24 cellular contexts compared by ENCODE assay signal in the genomic region with DNA sequence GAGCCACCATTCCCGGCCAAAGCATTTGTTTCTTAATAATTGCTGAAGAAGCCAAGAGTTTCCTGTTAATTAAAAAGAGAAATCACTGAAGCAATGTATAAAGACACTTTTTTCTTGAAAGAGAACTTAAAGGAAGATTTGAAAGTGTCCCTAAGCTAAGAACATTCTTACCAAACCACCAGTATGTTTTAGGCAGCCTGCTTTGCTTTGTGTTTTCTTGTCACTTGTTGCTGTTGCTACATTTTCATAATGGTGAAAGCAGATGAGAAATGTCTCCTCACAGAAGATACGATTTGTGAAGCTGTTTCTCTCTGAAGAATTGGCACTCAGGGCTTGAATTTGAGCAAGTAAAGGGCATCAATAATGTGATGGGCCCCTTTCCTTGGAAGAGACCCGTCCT. TPM values are rescaled to one million over a fixed set of nuclear protein-coding genes. Genes with fewer than 3 reads are reported as not detected.
DNase-seq lines count a peak whose midpoint lies in the region; ATAC-seq and TF ChIP-seq lines count a peak whose summit lies in the region.
"Had no signal": no experiment of that assay in that cellular context is flagged by ENCODE, and none has a peak within 500 bp of the region (broad histone marks: within the 10 kb centered on the region; RNA-seq: fewer than 3 reads in every experiment).

No MANE protein-coding gene starts in this region.

- no peak for TF ChIP-seq CTCF in spleen (IDR thresholded peaks at IDR 0.05 in 8 of 11, conservative IDR thresholded peaks at IDR 0.05 in 3 of 11)

- H3K27ac ChIP-seq in SJCRH30: peak overlapping the region; percentile 46; the same call in 1 of the 2 replicates
- no peak overlapping the region for H3K27ac ChIP-seq in spleen
- H3K27ac ChIP-seq: 22Rv1, C4-2B, HL-60, SK-N-MC had no signal

- H3K27me3 ChIP-seq in SJCRH30 (no peaks in the 10 kb centered on the region), spleen (replicated peaks in 1 of 7) (peaks cover 0 to 73% (median 0%) of the 10 kb centered on the region in 7 donors)

- H3K4me1 ChIP-seq in SJCRH30 (peaks cover 35% of the 10 kb centered on the region), spleen (peaks cover 10 to 44% (median 22%) of the 10 kb centered on the region in 6 donors)

- H3K36me3 ChIP-seq in SJCRH30 (peaks cover 13% of the 10 kb centered on the region; the same call in 1 of the 2 replicates), spleen (peaks cover 0 to 8% (median 0%) of the 10 kb centered on the region in 6 donors)

- 61 to 83% (median 80%) methylated on average over 3 of the region's 3 CpGs for WGBS in spleen, 5 donors

- intact Hi-C loops in spleen (cut with DNase I; ENCODE audit: low total_unique reads): no loop called here

- H3K36me3 Mint-ChIP-seq in activated T-cell treated with anti-CD3 and anti-CD28 coated beads, Interleukin-2, amount 50 U/mL, for 24 hours (ENCODE audit: low read depth): no peaks in the 10 kb centered on the region
- no peaks in the 10 kb centered on the region for H3K36me3 Mint-ChIP-seq in activated T-cell treated with anti-CD3 and anti-CD28 coated beads, Interleukin-2, amount 50 U/mL, for 4 hours (ENCODE audit: insufficient read depth)
- H3K36me3 Mint-ChIP-seq in natural killer cell treated with Interleukin-12 subunit alpha and Interleukin-12 subunit beta and Interleukin-15 and Interleukin-18, amount 100 ng/mL, for 72 hours: peaks cover 8% of the 10 kb centered on the region
- H3K36me3 Mint-ChIP-seq: CD8-positive, alpha-beta memory T cell had no signal

- H3K9me3 ChIP-seq in SJCRH30 (replicated peaks): no peaks in the 10 kb centered on the region
- no peaks in the 10 kb centered on the region for H3K9me3 ChIP-seq in spleen

- H3K27me3 Mint-ChIP-seq in activated T-cell treated with anti-CD3 and anti-CD28 coated beads, Interleukin-2, amount 50 U/mL, for 24 hours: peaks cover 87% of the 10 kb centered on the region
- peaks cover 70% of the 10 kb centered on the region for H3K27me3 Mint-ChIP-seq in activated T-cell treated with anti-CD3 and anti-CD28 coated beads, Interleukin-2, amount 50 U/mL, for 4 hours (ENCODE audit: low read depth)
- H3K27me3 Mint-ChIP-seq in natural killer cell treated with Interleukin-12 subunit alpha and Interleukin-12 subunit beta and Interleukin-15 and Interleukin-18, amount 100 ng/mL, for 72 hours: peaks cover 34 to 42% of the 10 kb centered on the region in 2 donors

- no peak overlapping the region for H3K27ac Mint-ChIP-seq in activated T-cell treated with anti-CD3 and anti-CD28 coated beads, Interleukin-2, amount 50 U/mL, for 24 hours
- H3K27ac Mint-ChIP-seq in natural killer cell treated with Interleukin-12 subunit alpha and Interleukin-12 subunit beta and Interleukin-15 and Interleukin-18, amount 100 ng/mL, for 72 hours: peak overlapping the region; percentile 58 to 73
- H3K27ac Mint-ChIP-seq: CD8-positive, alpha-beta memory T cell had no signal

- H3K4me3 ChIP-seq in SJCRH30 (no peak overlapping the region), spleen (no peak overlapping the region)
- H3K4me3 ChIP-seq: K562, SK-N-MC had no signal

- no peaks in the 10 kb centered on the region for H3K9me3 Mint-ChIP-seq in activated T-cell treated with anti-CD3 and anti-CD28 coated beads, Interleukin-2, amount 50 U/mL, for 24 hours
- H3K9me3 Mint-ChIP-seq in activated T-cell treated with anti-CD3 and anti-CD28 coated beads, Interleukin-2, amount 50 U/mL, for 4 hours: no peaks in the 10 kb centered on the region
- no peaks in the 10 kb centered on the region for H3K9me3 Mint-ChIP-seq in natural killer cell treated with Interleukin-12 subunit alpha and Interleukin-12 subunit beta and Interleukin-15 and Interleukin-18, amount 100 ng/mL, for 72 hours
- H3K9me3 Mint-ChIP-seq: CD8-positive, alpha-beta memory T cell had no signal

- TF ChIP-seq POLR2A in spleen (IDR thresholded peaks at IDR 0.05): no peak

- no peak overlapping the region for H3K4me3 Mint-ChIP-seq in activated T-cell treated with anti-CD3 and anti-CD28 coated beads, Interleukin-2, amount 50 U/mL, for 24 hours
- H3K4me3 Mint-ChIP-seq in activated T-cell treated with anti-CD3 and anti-CD28 coated beads, Interleukin-2, amount 50 U/mL, for 4 hours: no peak overlapping the region
- H3K4me3 Mint-ChIP-seq in natural killer cell treated with Interleukin-12 subunit alpha and Interleukin-12 subunit beta and Interleukin-15 and Interleukin-18, amount 100 ng/mL, for 72 hours: peak overlapping the region; percentile 42

- H3K4me1 Mint-ChIP-seq in activated T-cell treated with anti-CD3 and anti-CD28 coated beads, Interleukin-2, amount 50 U/mL, for 24 hours (ENCODE audit: low read depth): peaks cover 19% of the 10 kb centered on the region
- H3K4me1 Mint-ChIP-seq in activated T-cell treated with anti-CD3 and anti-CD28 coated beads, Interleukin-2, amount 50 U/mL, for 4 hours (ENCODE audit: low read depth): peaks cover 19% of the 10 kb centered on the region
- peaks cover 29 to 34% of the 10 kb centered on the region in 2 donors for H3K4me1 Mint-ChIP-seq in natural killer cell treated with Interleukin-12 subunit alpha and Interleukin-12 subunit beta and Interleukin-15 and Interleukin-18, amount 100 ng/mL, for 72 hours (ENCODE audit: low read depth in 2 of 2)

- no peak for ATAC-seq in activated T-cell treated with anti-CD3 and anti-CD28 coated beads, Interleukin-2, amount 50 U/mL, for 4 hours
- no peak for ATAC-seq in natural killer cell treated with Interleukin-12 subunit alpha and Interleukin-12 subunit beta and Interleukin-15 and Interleukin-18, amount 100 ng/mL, for 72 hours
- no peak for ATAC-seq in GM18502 (IDR thresholded peaks at IDR 0.05; ENCODE audit: poor library complexity, unreplicated experiment)
- ATAC-seq: HepG2, K562, PC-3 had no signal

- peak; percentile 12 for DNase-seq in activated T-cell treated with anti-CD3 and anti-CD28 coated beads, Interleukin-2, amount 50 U/mL, for 24 hours
- no peak for DNase-seq in activated T-cell treated with anti-CD3 and anti-CD28 coated beads, Interleukin-2, amount 50 U/mL, for 4 hours
- DNase-seq in SJCRH30 (no peak), spleen (no peak), DMS53 (lab: John Stamatoyannopoulos, UW) (no peak)
- DNase-seq in natural killer cell treated with Interleukin-12 subunit alpha and Interleukin-12 subunit beta and Interleukin-15 and Interleukin-18, amount 100 ng/mL, for 72 hours (ENCODE audit: low spot score): no peak
- no peak for DNase-seq in NK-92 treated with Interleukin-12 subunit alpha and Interleukin-12 subunit beta, amount 100 ng/mL, for 24 hours (lab: John Stamatoyannopoulos, UW)
- DNase-seq: ACHN, H7, NCI-H1092 treated with DMSO at 0.1 percent for 48 hours, NCI-H1436 treated with DMSO at 0.1 percent for 48 hours, NCI-H2029, NCI-H345, PC-3, RPMI8226, SHP77 had no signal

RNA-seq across cellular contexts. Expression of gene TCF7L2, which starts 30.9 kb away (rescaled TPM):
- 1 to 10 TPM in 1 of 3 donors, under 1 TPM in 2; 0.76 to 1.9 (median 0.90) TPM for total RNA-seq in activated T-cell treated with anti-CD3 and anti-CD28 coated beads, Interleukin-2, amount 50 U/mL, for 4 hours
- 19.4 and 22.1 TPM in 2 replicates for total RNA-seq in SJCRH30 (2014; rRNA removed; shearing (Covaris generic))
- 10 to 100 TPM in 1 of 2 donors, 1 to 10 TPM in 1; 8.1 to 10.3 TPM for total RNA-seq in natural killer cell treated with Interleukin-12 subunit alpha and Interleukin-12 subunit beta and Interleukin-15 and Interleukin-18, amount 100 ng/mL, for 72 hours
- total RNA-seq in spleen: 10 to 100 TPM; 19.5 to 85.6 (median 40.1) TPM
- polyA plus RNA-seq in spleen: 10 to 100 TPM in 1 of 3 donors, 1 to 10 TPM in 2; 4.6 to 11.4 (median 6.0) TPM
